In the genomic region with DNA sequence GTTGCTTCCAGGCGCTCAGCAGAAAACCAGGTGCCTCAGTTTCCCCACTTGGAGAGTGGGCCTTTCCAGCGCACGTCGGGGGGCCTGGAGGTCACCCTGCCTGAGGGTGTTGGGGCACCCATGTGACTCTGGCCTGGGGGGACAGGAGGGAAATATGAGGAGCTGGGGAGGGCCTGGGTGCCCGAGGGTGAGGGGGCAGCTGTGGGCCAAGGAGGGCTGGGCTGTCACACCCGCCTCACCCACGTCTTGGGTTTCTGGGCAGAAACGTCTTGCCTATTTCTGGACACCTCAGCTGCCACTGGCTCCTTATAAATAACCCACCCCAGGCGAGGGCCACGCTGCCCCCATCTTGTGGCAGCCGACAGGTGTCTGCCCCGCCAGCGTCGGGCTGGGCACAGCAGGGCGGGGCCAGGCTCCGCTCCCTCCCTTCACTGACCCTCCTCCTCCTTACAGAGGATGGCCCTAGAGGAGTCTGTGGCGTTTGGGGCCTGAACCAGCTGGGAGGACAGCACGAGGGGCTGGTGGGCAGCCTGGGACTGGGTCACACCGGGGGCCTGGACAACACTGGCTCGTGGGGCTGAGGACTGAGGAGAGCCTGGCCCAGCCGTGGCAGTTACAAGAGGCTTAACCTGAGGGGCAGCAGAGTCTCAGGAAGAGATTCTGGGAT, we compare ENCODE assay signal across 1 cellular context.
TF ChIP-seq lines count a peak whose summit lies in the region.

No MANE protein-coding gene starts in this region.

TF ChIP-seq in WTC11, 78 proteins besides CTCF, POLR2A, EP300 and RAD21 (continued from another document):
- TF ChIP-seq RORB (CRISPR knock-in tag; IDR thresholded peaks at IDR 0.05) (no peak), NFYB (CRISPR knock-in tag; conservative IDR thresholded peaks at IDR 0.05; ENCODE audit: low read depth) (no peak), ATF1 (CRISPR knock-in tag; IDR thresholded peaks at IDR 0.05) (no peak)
- TF ChIP-seq, protein P1, sequence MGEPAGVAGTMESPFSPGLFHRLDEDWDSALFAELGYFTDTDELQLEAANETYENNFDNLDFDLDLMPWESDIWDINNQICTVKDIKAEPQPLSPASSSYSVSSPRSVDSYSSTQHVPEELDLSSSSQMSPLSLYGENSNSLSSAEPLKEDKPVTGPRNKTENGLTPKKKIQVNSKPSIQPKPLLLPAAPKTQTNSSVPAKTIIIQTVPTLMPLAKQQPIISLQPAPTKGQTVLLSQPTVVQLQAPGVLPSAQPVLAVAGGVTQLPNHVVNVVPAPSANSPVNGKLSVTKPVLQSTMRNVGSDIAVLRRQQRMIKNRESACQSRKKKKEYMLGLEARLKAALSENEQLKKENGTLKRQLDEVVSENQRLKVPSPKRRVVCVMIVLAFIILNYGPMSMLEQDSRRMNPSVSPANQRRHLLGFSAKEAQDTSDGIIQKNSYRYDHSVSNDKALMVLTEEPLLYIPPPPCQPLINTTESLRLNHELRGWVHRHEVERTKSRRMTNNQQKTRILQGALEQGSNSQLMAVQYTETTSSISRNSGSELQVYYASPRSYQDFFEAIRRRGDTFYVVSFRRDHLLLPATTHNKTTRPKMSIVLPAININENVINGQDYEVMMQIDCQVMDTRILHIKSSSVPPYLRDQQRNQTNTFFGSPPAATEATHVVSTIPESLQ (CRISPR knock-in tag; IDR thresholded peaks at IDR 0.05) = no peak
- TF ChIP-seq, protein P2, sequence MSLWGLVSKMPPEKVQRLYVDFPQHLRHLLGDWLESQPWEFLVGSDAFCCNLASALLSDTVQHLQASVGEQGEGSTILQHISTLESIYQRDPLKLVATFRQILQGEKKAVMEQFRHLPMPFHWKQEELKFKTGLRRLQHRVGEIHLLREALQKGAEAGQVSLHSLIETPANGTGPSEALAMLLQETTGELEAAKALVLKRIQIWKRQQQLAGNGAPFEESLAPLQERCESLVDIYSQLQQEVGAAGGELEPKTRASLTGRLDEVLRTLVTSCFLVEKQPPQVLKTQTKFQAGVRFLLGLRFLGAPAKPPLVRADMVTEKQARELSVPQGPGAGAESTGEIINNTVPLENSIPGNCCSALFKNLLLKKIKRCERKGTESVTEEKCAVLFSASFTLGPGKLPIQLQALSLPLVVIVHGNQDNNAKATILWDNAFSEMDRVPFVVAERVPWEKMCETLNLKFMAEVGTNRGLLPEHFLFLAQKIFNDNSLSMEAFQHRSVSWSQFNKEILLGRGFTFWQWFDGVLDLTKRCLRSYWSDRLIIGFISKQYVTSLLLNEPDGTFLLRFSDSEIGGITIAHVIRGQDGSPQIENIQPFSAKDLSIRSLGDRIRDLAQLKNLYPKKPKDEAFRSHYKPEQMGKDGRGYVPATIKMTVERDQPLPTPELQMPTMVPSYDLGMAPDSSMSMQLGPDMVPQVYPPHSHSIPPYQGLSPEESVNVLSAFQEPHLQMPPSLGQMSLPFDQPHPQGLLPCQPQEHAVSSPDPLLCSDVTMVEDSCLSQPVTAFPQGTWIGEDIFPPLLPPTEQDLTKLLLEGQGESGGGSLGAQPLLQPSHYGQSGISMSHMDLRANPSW (CRISPR knock-in tag; conservative IDR thresholded peaks at IDR 0.05; ENCODE audit: low read depth) = no peak
- TF ChIP-seq, protein P3, sequence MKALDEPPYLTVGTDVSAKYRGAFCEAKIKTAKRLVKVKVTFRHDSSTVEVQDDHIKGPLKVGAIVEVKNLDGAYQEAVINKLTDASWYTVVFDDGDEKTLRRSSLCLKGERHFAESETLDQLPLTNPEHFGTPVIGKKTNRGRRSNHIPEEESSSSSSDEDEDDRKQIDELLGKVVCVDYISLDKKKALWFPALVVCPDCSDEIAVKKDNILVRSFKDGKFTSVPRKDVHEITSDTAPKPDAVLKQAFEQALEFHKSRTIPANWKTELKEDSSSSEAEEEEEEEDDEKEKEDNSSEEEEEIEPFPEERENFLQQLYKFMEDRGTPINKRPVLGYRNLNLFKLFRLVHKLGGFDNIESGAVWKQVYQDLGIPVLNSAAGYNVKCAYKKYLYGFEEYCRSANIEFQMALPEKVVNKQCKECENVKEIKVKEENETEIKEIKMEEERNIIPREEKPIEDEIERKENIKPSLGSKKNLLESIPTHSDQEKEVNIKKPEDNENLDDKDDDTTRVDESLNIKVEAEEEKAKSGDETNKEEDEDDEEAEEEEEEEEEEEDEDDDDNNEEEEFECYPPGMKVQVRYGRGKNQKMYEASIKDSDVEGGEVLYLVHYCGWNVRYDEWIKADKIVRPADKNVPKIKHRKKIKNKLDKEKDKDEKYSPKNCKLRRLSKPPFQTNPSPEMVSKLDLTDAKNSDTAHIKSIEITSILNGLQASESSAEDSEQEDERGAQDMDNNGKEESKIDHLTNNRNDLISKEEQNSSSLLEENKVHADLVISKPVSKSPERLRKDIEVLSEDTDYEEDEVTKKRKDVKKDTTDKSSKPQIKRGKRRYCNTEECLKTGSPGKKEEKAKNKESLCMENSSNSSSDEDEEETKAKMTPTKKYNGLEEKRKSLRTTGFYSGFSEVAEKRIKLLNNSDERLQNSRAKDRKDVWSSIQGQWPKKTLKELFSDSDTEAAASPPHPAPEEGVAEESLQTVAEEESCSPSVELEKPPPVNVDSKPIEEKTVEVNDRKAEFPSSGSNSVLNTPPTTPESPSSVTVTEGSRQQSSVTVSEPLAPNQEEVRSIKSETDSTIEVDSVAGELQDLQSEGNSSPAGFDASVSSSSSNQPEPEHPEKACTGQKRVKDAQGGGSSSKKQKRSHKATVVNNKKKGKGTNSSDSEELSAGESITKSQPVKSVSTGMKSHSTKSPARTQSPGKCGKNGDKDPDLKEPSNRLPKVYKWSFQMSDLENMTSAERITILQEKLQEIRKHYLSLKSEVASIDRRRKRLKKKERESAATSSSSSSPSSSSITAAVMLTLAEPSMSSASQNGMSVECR (CRISPR knock-in tag; IDR thresholded peaks at IDR 0.05; ENCODE audit: borderline replicate concordance) = no peak
